Comparison of ENCODE assay signal across 24 cellular contexts in the genomic region with DNA sequence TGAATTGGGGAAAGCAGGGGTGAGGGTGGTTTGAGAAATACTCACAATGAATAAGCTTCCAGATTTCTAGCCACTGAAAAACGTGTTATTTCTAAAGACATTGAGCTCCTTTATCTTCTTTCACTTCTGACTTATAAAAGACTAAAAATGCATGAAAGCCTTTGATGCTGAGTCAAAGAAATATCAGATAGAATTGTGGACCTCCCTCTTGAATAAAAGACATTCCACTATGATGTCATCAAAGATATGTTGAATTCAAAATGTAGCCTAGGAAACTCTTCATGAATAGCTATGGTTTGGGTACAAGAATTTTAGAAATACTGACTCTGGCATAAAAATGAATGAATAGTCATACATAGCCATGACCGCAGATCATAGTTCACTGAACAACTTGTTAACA. TPM values are rescaled to one million over a fixed set of nuclear protein-coding genes. Genes with fewer than 3 reads are reported as not detected.
"Had no signal": no experiment of that assay in that cellular context is flagged by ENCODE, and none has a peak within 500 bp of the region (broad histone marks: within the 10 kb centered on the region; RNA-seq: fewer than 3 reads in every experiment).

No MANE protein-coding gene starts in this region.

- H3K27me3 Mint-ChIP-seq: activated CD4-positive, alpha-beta T cell treated with anti-CD3 and anti-CD28 coated beads, Interleukin-2, amount 10 ng/mL, durations not matched to agents 7 days and 5 days; activated CD8-positive, alpha-beta T cell treated with anti-CD3 and anti-CD28 coated beads for 36 hours; activated naive CD4-positive, alpha-beta T cell treated with anti-CD3 and anti-CD28 coated beads, Interleukin-2, amount 50 U/mL, for 24 hours; activated naive CD8-positive, alpha-beta T cell treated with anti-CD3 and anti-CD28 coated beads, Interleukin-2, amount 50 U/mL, for 24 hours; progenitor cell of endocrine pancreas; stimulated activated naive CD8-positive, alpha-beta T cell treated with anti-CD3 and anti-CD28 coated beads, Interleukin-15, amount 100 ng/mL, for 72 hours had no signal

- H3K27ac Mint-ChIP-seq: activated CD4-positive, alpha-beta T cell treated with anti-CD3 and anti-CD28 coated beads, Interleukin-2, amount 10 ng/mL, durations not matched to agents 7 days and 5 days; activated CD8-positive, alpha-beta T cell treated with anti-CD3 and anti-CD28 coated beads for 36 hours; activated naive CD4-positive, alpha-beta T cell treated with anti-CD3 and anti-CD28 coated beads, Interleukin-2, amount 50 U/mL, for 24 hours; activated naive CD8-positive, alpha-beta T cell treated with anti-CD3 and anti-CD28 coated beads, Interleukin-2, amount 50 U/mL, for 24 hours; activated T-helper 2 cell treated with anti-CD3 and anti-CD28 coated beads, Interferon-gamma antibody, Interleukin-2, Interleukin-4, amounts not matched to agents 10 μg/mL and 5 μg/mL and 100 μg/mL, durations not matched to agents 14 hours and 24 hours and 36 hours; nephron; progenitor cell of endocrine pancreas; stimulated activated effector memory CD8-positive, alpha-beta T cell treated with anti-CD3 and anti-CD28 coated beads, Interleukin-12 subunit alpha, Interleukin-12 subunit beta, amount 100 ng/mL, for 72 hours; stimulated activated naive CD8-positive, alpha-beta T cell treated with anti-CD3 and anti-CD28 coated beads, Interleukin-15, amount 100 ng/mL, for 72 hours had no signal

- H3K4me3 Mint-ChIP-seq: activated CD4-positive, alpha-beta T cell treated with anti-CD3 and anti-CD28 coated beads, Interleukin-2, amount 10 ng/mL, durations not matched to agents 7 days and 5 days; activated CD8-positive, alpha-beta T cell treated with anti-CD3 and anti-CD28 coated beads for 36 hours; activated naive CD4-positive, alpha-beta T cell treated with anti-CD3 and anti-CD28 coated beads, Interleukin-2, amount 50 U/mL, for 24 hours; activated naive CD8-positive, alpha-beta T cell treated with anti-CD3 and anti-CD28 coated beads, Interleukin-2, amount 50 U/mL, for 24 hours; nephron; stimulated activated effector memory CD8-positive, alpha-beta T cell treated with anti-CD3 and anti-CD28 coated beads, Interleukin-12 subunit alpha, Interleukin-12 subunit beta, amount 100 ng/mL, for 72 hours; stimulated activated naive CD8-positive, alpha-beta T cell treated with anti-CD3 and anti-CD28 coated beads, Interleukin-15, amount 100 ng/mL, for 72 hours had no signal

- H3K27ac ChIP-seq: left ventricle myocardium inferior, skin epidermis, thyroid gland, upper lobe of left lung, vagina had no signal

- ATAC-seq: activated CD8-positive, alpha-beta T cell treated with anti-CD3 and anti-CD28 coated beads for 36 hours; activated naive CD8-positive, alpha-beta T cell treated with anti-CD3 and anti-CD28 coated beads, Interleukin-2, amount 50 U/mL, for 24 hours; esophagus mucosa; mucosa of descending colon; sciatic nerve; stimulated activated effector memory CD8-positive, alpha-beta T cell treated with anti-CD3 and anti-CD28 coated beads, Interleukin-12 subunit alpha, Interleukin-12 subunit beta, amount 100 ng/mL, for 72 hours; stimulated activated naive CD8-positive, alpha-beta T cell treated with anti-CD3 and anti-CD28 coated beads, Interleukin-15, amount 100 ng/mL, for 72 hours had no signal

- DNase-seq: activated CD4-positive, alpha-beta T cell treated with anti-CD3 and anti-CD28 coated beads, Interleukin-2, amount 10 ng/mL, durations not matched to agents 7 days and 5 days; activated CD4-positive, CD25-positive, alpha-beta regulatory T cell treated with anti-CD3 and anti-CD28 coated beads, Interleukin-2, amount 50 U/mL, for 72 hours; activated CD8-positive, alpha-beta T cell treated with anti-CD3 and anti-CD28 coated beads for 36 hours; activated naive CD8-positive, alpha-beta T cell treated with anti-CD3 and anti-CD28 coated beads, Interleukin-2, amount 50 U/mL, for 24 hours; activated T-cell treated with anti-CD3 and anti-CD28 coated beads, Interleukin-2, amount 50 U/mL, for 48 hours; central memory CD4-positive, alpha-beta T cell; left ventricle myocardium inferior; mucosa of descending colon; stimulated activated CD4-positive, alpha-beta T cell treated with anti-CD3 and anti-CD28 coated beads, Interleukin-4, amount 100 ng/mL, for 24 hours; stimulated activated naive CD8-positive, alpha-beta T cell treated with anti-CD3 and anti-CD28 coated beads, Interleukin-15, amount 100 ng/mL, for 72 hours; substantia nigra; T-helper 2 cell; thyroid gland; upper lobe of left lung had no signal

- H3K36me3 Mint-ChIP-seq: activated naive CD4-positive, alpha-beta T cell treated with anti-CD3 and anti-CD28 coated beads, Interleukin-2, amount 50 U/mL, for 24 hours; stimulated activated effector memory CD8-positive, alpha-beta T cell treated with anti-CD3 and anti-CD28 coated beads, Interleukin-12 subunit alpha, Interleukin-12 subunit beta, amount 100 ng/mL, for 72 hours had no signal

- H3K36me3 ChIP-seq: left ventricle myocardium inferior, thyroid gland, upper lobe of left lung, vagina had no signal

- H3K4me1 Mint-ChIP-seq: activated CD4-positive, alpha-beta T cell treated with anti-CD3 and anti-CD28 coated beads, Interleukin-2, amount 10 ng/mL, durations not matched to agents 7 days and 5 days; activated naive CD4-positive, alpha-beta T cell treated with anti-CD3 and anti-CD28 coated beads, Interleukin-2, amount 50 U/mL, for 24 hours; activated naive CD8-positive, alpha-beta T cell treated with anti-CD3 and anti-CD28 coated beads, Interleukin-2, amount 50 U/mL, for 24 hours; stimulated activated effector memory CD8-positive, alpha-beta T cell treated with anti-CD3 and anti-CD28 coated beads, Interleukin-12 subunit alpha, Interleukin-12 subunit beta, amount 100 ng/mL, for 72 hours; stimulated activated naive CD8-positive, alpha-beta T cell treated with anti-CD3 and anti-CD28 coated beads, Interleukin-15, amount 100 ng/mL, for 72 hours had no signal

- H3K9me3 ChIP-seq: left ventricle myocardium inferior, mucosa of descending colon, thyroid gland, upper lobe of left lung, vagina had no signal

- H3K27me3 ChIP-seq: thyroid gland, upper lobe of left lung, vagina had no signal

- H3K4me3 ChIP-seq: left ventricle myocardium inferior, mucosa of descending colon, skin epidermis, thyroid gland, upper lobe of left lung, vagina had no signal

- H3K4me1 ChIP-seq: left ventricle myocardium inferior, thyroid gland, upper lobe of left lung, vagina had no signal

- H3K9me3 Mint-ChIP-seq: activated CD4-positive, alpha-beta T cell treated with anti-CD3 and anti-CD28 coated beads, Interleukin-2, amount 10 ng/mL, durations not matched to agents 7 days and 5 days; activated CD8-positive, alpha-beta T cell treated with anti-CD3 and anti-CD28 coated beads for 36 hours; activated naive CD4-positive, alpha-beta T cell treated with anti-CD3 and anti-CD28 coated beads, Interleukin-2, amount 50 U/mL, for 24 hours; activated naive CD8-positive, alpha-beta T cell treated with anti-CD3 and anti-CD28 coated beads, Interleukin-2, amount 50 U/mL, for 24 hours; activated T-helper 2 cell treated with anti-CD3 and anti-CD28 coated beads, Interferon-gamma antibody, Interleukin-2, Interleukin-4, amounts not matched to agents 10 μg/mL and 5 μg/mL and 100 μg/mL, durations not matched to agents 14 hours and 24 hours and 36 hours; nephron; stimulated activated effector memory CD8-positive, alpha-beta T cell treated with anti-CD3 and anti-CD28 coated beads, Interleukin-12 subunit alpha, Interleukin-12 subunit beta, amount 100 ng/mL, for 72 hours; stimulated activated naive CD8-positive, alpha-beta T cell treated with anti-CD3 and anti-CD28 coated beads, Interleukin-15, amount 100 ng/mL, for 72 hours had no signal

RNA-seq across cellular contexts. Expression of gene COL24A1, which starts 44.7 kb away (rescaled TPM):
- total RNA-seq: activated CD4-positive, alpha-beta T cell treated with anti-CD3 and anti-CD28 coated beads, Interleukin-2, amount 10 ng/mL, durations not matched to agents 7 days and 5 days; activated CD8-positive, alpha-beta T cell treated with anti-CD3 and anti-CD28 coated beads for 36 hours; activated T-helper 2 cell treated with anti-CD3 and anti-CD28 coated beads, Interferon-gamma antibody, Interleukin-2, Interleukin-4, amounts not matched to agents 10 μg/mL and 5 μg/mL and 100 μg/mL, durations not matched to agents 14 hours and 24 hours and 36 hours; esophagus mucosa; lung microvascular endothelial cell had no signal
